17 cellular contexts compared by ENCODE assay signal in the genomic region with DNA sequence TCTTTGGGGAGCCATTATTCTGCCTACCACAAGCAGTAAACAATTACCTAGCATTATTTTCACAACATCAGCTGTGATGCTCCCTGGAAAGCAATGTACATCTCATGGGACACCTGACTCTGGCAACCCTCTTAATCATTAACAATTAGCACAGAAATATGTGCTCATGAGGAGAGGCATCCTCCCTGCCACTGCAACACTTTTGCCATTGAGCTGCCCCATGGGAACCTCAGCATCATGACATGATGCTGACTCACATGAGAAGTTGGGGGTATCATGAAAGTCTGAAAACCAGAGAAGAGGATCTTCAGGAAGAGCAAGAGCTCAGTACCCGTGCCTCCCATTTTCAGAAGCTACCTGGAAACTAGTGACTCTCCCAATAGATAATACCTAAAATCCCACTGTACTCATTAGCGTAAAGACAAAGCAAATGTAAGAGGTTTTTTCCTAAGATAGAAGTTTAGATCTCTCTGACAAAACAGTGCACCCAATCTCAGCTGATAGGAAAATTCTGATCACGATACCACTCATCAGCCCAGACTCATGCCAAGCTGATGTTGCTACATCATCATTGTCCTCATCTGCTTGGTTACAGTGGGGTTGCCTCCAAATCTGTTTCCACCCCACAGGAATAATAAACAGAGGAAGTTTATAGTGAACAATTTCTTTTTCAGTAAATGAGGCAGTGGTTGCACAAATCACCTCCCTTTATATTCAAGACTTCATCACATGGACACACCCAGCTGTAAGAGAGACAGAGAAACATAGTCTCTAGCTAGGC.
DNase-seq lines count a peak whose midpoint lies in the region; ATAC-seq and TF ChIP-seq lines count a peak whose summit lies in the region.
"Had no signal": no experiment of that assay in that cellular context is flagged by ENCODE, and none has a peak within 500 bp of the region (broad histone marks: within the 10 kb centered on the region; RNA-seq: fewer than 3 reads in every experiment).

No MANE protein-coding gene starts in this region.

- H3K27ac Mint-ChIP-seq in MCF 10A (ENCODE audit: low read depth, unreplicated experiment) (peak overlapping the region; percentile 31), neural progenitor cell (no peak overlapping the region)
- H3K27ac Mint-ChIP-seq: CD14-positive monocyte had no signal

- no peaks in the 10 kb centered on the region for H3K9me3 Mint-ChIP-seq in MCF 10A (ENCODE audit: unreplicated experiment)
- peaks cover 6% of the 10 kb centered on the region for H3K9me3 Mint-ChIP-seq in neural progenitor cell

- peak; percentile 18 for DNase-seq in MCF 10A (ENCODE audit: unreplicated experiment)
- DNase-seq in breast epithelium (ENCODE audit: low spot score in 2 of 2), result no peak
- DNase-seq in M059J (ENCODE audit: low read depth), result peak; percentile 16
- DNase-seq in fibroblast of mammary gland (ENCODE audit: low read depth), result peak; percentile 32
- no peak for DNase-seq in activated gamma-delta T cell treated with Interleukin-2 at 50 U/mL for 16 hours
- no peak for DNase-seq in neural progenitor cell (ENCODE audit: low spot score)
- DNase-seq in SIG-M5 treated with dmso at 0.1 percent for 504 hours (lab: John Stamatoyannopoulos, UW; ENCODE audit: unreplicated experiment), result no peak
- DNase-seq: DMS79, NCI-H1092 treated with DMSO at 0.1 percent for 48 hours, NCI-H187, PC-9, SK-N-SH, T-helper 1 cell had no signal

- H3K27me3 Mint-ChIP-seq in MCF 10A (ENCODE audit: insufficient read depth, unreplicated experiment) (no peaks in the 10 kb centered on the region), neural progenitor cell (ENCODE audit: insufficient read depth, low read depth) (peaks cover 2% of the 10 kb centered on the region)

- H3F3A ChIP-seq in neural progenitor cell (ENCODE audit: low read depth), result no peaks in the 10 kb centered on the region

- TF ChIP-seq POLR2A in breast epithelium (IDR thresholded peaks at IDR 0.05), result no peak

- no peak for TF ChIP-seq CTCF in MCF 10A (IDR thresholded peaks at IDR 0.05; ENCODE audit: unreplicated experiment)
- TF ChIP-seq CTCF in breast epithelium (IDR thresholded peaks at IDR 0.05), result no peak
- no peak for TF ChIP-seq CTCF in fibroblast of mammary gland (conservative IDR thresholded peaks at IDR 0.05; ENCODE audit: control insufficient read depth, insufficient read depth, low read depth, low read length)
- no peak for TF ChIP-seq CTCF in neural progenitor cell (IDR thresholded peaks at IDR 0.05)

- H3K36me3 Mint-ChIP-seq in MCF 10A (ENCODE audit: insufficient read depth, unreplicated experiment) (no peaks in the 10 kb centered on the region), neural progenitor cell (peaks cover 3% of the 10 kb centered on the region)
- H3K36me3 Mint-ChIP-seq: CD14-positive monocyte had no signal

- BruUV-seq in MCF 10A (replicated peaks; lab: Mats Ljungman, UMichigan), result no TSS peak

- intact Hi-C loops in MCF 10A (cut with micrococcal nuclease) (no loop called here), breast epithelium (cut with DNase I; ENCODE audit: low total_unique reads) (no loop called here)

- H3K9me3 ChIP-seq in breast epithelium, result no peaks in the 10 kb centered on the region
- H3K9me3 ChIP-seq in neural progenitor cell (ENCODE audit: low read depth), result no peaks in the 10 kb centered on the region
- H3K9me3 ChIP-seq: SK-N-SH had no signal

- no peaks in the 10 kb centered on the region for H3K79me2 ChIP-seq in neural progenitor cell (ENCODE audit: low read depth)

- CTCF ChIA-PET in MCF 10A (lab: Yijun Ruan, JAX), result interaction anchor here (0.5 kb wide), 1 partner anchor 686 kb away, joined by 3 read pairs; no protein-coding TSS in a partner anchor

- ATAC-seq in HG03442 (IDR thresholded peaks at IDR 0.05; ENCODE audit: unreplicated experiment), result no peak
- ATAC-seq: K562 had no signal

- H3K4me3 ChIP-seq in breast epithelium (no peak overlapping the region), fibroblast of mammary gland (ENCODE audit: control insufficient read depth, low read depth, low read length) (no peak overlapping the region), neural progenitor cell (no peak overlapping the region)
- H3K4me3 ChIP-seq: K562, PC-9 had no signal

- peaks cover 6% of the 10 kb centered on the region for H3K4me1 Mint-ChIP-seq in MCF 10A (ENCODE audit: insufficient read depth, unreplicated experiment)
- no peaks in the 10 kb centered on the region for H3K4me1 Mint-ChIP-seq in neural progenitor cell
- H3K4me1 Mint-ChIP-seq: CD14-positive monocyte had no signal

- H3K27me3 ChIP-seq in breast epithelium (no peaks in the 10 kb centered on the region), neural progenitor cell (no peaks in the 10 kb centered on the region)

- H3K4me2 ChIP-seq in neural progenitor cell, result no peak overlapping the region
- H3K4me2 ChIP-seq: PC-9, SK-N-SH had no signal

- H3K36me3 ChIP-seq in breast epithelium (no peaks in the 10 kb centered on the region), neural progenitor cell (no peaks in the 10 kb centered on the region)

- no peak overlapping the region for H3K9ac ChIP-seq in neural progenitor cell
- H3K9ac ChIP-seq: SK-N-SH had no signal

- H4K20me1 ChIP-seq in neural progenitor cell (ENCODE audit: low read depth), result no peaks in the 10 kb centered on the region

- POLR2A ChIA-PET in MCF 10A (lab: Yijun Ruan, JAX), result no interaction called here

- no peak overlapping the region for H2AFZ ChIP-seq in neural progenitor cell (replicated peaks)
- H2AFZ ChIP-seq: PC-9 had no signal

- H3K4me1 ChIP-seq in breast epithelium (no peaks in the 10 kb centered on the region), neural progenitor cell (no peaks in the 10 kb centered on the region)

- H3K27ac ChIP-seq in breast epithelium (no peak overlapping the region), neural progenitor cell (no peak overlapping the region)
- H3K27ac ChIP-seq: 22Rv1, PC-9 had no signal

- H3K4me3 Mint-ChIP-seq in MCF 10A (ENCODE audit: unreplicated experiment) (no peak overlapping the region), neural progenitor cell (no peak overlapping the region)
- H3K4me3 Mint-ChIP-seq: CD14-positive monocyte had no signal

Comparison
In these comparisons a context has a peak if more than half of its experiments do, and no peak if none do; other contexts are left out.
1. DNase-seq: peak in MCF 10A (single experiment), M059J (single experiment) and fibroblast of mammary gland (single experiment); none in breast epithelium (0 of 2), activated gamma-delta T cell treated with Interleukin-2 at 50 U/mL for 16 hours (single experiment), neural progenitor cell (single experiment) and SIG-M5 treated with dmso at 0.1 percent for 504 hours (single experiment).